ENCODE assay signal across 26 cellular contexts in genomic region chr11:60005360-60005759, GRCh38. TPM values are rescaled to one million over a fixed set of nuclear protein-coding genes. Genes with fewer than 3 reads are reported as not detected.
"Had no signal": no experiment of that assay in that cellular context is flagged by ENCODE, and none has a peak within 500 bp of the region (broad histone marks: within the 10 kb centered on the region; RNA-seq: fewer than 3 reads in every experiment).

No MANE protein-coding gene starts in this region.

- H3K36me3 ChIP-seq: cardiac muscle cell, pancreas had no signal

- DNase-seq: activated CD4-positive, alpha-beta memory T cell treated with anti-CD3 and anti-CD28 coated beads for 36 hours; activated CD4-positive, alpha-beta T cell treated with anti-CD3 and anti-CD28 coated beads for 4 hours; activated CD4-positive, CD25-positive, alpha-beta regulatory T cell; activated effector memory CD4-positive, alpha-beta T cell treated with Interleukin-2 at 50 U/mL for 16 hours; activated naive CD4-positive, alpha-beta T cell treated with anti-CD3 and anti-CD28 coated beads for 36 hours; activated T-cell treated with anti-CD3 and anti-CD28 coated beads, Interleukin-2, amount 50 U/mL, for 72 hours; amygdala; erythroblast; foreskin fibroblast; hypothalamus; left colon; mesenchymal stem cell; pancreas; psoas muscle; right cardiac atrium; stimulated activated CD4-positive, alpha-beta T cell treated with anti-CD3 and anti-CD28 coated beads, Interleukin-4, amount 100 ng/mL, for 24 hours; stimulated activated naive CD4-positive, alpha-beta T cell treated with Interleukin-2 at 50 U/mL for 16 hours; T-helper 17 cell had no signal

- FAIRE-seq: islet of Langerhans, pancreas had no signal

- H3K9me3 ChIP-seq: pancreas, psoas muscle had no signal

- H3K4me3 ChIP-seq: cardiac muscle cell, pancreas, psoas muscle had no signal

- H3K27me3 ChIP-seq: cardiac muscle cell, pancreas had no signal

RNA-seq across cellular contexts. Expression of gene OOSP4B, which starts 11.6 kb away (rescaled TPM):
- total RNA-seq: activated CD4-positive, alpha-beta memory T cell treated with anti-CD3 and anti-CD28 coated beads for 36 hours; activated naive CD4-positive, alpha-beta T cell treated with anti-CD3 and anti-CD28 coated beads for 36 hours; activated T-cell treated with anti-CD3 and anti-CD28 coated beads, Interleukin-2, amount 50 U/mL, for 72 hours; cardiac muscle cell; cerebellum; fibroblast of lung; left colon; lower leg skin; mononuclear cell; myocyte; pancreas; psoas muscle; right cardiac atrium; T-helper 17 cell; ureter had no signal

RNA-seq across cellular contexts. Expression of gene OOSP2, which starts 34.8 kb away (rescaled TPM):
- total RNA-seq: activated CD4-positive, alpha-beta memory T cell treated with anti-CD3 and anti-CD28 coated beads for 36 hours; activated naive CD4-positive, alpha-beta T cell treated with anti-CD3 and anti-CD28 coated beads for 36 hours; activated T-cell treated with anti-CD3 and anti-CD28 coated beads, Interleukin-2, amount 50 U/mL, for 72 hours; cardiac muscle cell; cerebellum; fibroblast of lung; left colon; lower leg skin; mononuclear cell; myocyte; pancreas; psoas muscle; right cardiac atrium; T-helper 17 cell; ureter had no signal

RNA-seq across cellular contexts. Expression of gene OOSP4A, which starts 41.5 kb away (rescaled TPM):
- total RNA-seq: activated CD4-positive, alpha-beta memory T cell treated with anti-CD3 and anti-CD28 coated beads for 36 hours; activated naive CD4-positive, alpha-beta T cell treated with anti-CD3 and anti-CD28 coated beads for 36 hours; activated T-cell treated with anti-CD3 and anti-CD28 coated beads, Interleukin-2, amount 50 U/mL, for 72 hours; cardiac muscle cell; cerebellum; fibroblast of lung; left colon; lower leg skin; mononuclear cell; myocyte; pancreas; psoas muscle; right cardiac atrium; T-helper 17 cell; ureter had no signal

RNA-seq across cellular contexts. Expression of gene MS4A3, which starts 51.1 kb away (rescaled TPM):
- total RNA-seq: activated CD4-positive, alpha-beta memory T cell treated with anti-CD3 and anti-CD28 coated beads for 36 hours; activated naive CD4-positive, alpha-beta T cell treated with anti-CD3 and anti-CD28 coated beads for 36 hours; activated T-cell treated with anti-CD3 and anti-CD28 coated beads, Interleukin-2, amount 50 U/mL, for 72 hours; cardiac muscle cell; fibroblast of lung; left colon; lower leg skin; myocyte; pancreas; psoas muscle; right cardiac atrium; ureter had no signal
